Comparison of ENCODE assay signal across 8 cellular contexts in genomic region chr20:2524435-2525272, GRCh38. TPM values are rescaled to one million over a fixed set of nuclear protein-coding genes. Genes with fewer than 3 reads are reported as not detected.
A peak's percentile ranks its signal among the peaks of the same experiment; 100 is the strongest.
DNase-seq lines count a peak whose midpoint lies in the region; ATAC-seq and TF ChIP-seq lines count a peak whose summit lies in the region.

No MANE protein-coding gene starts in this region.

- no peaks in the 10 kb centered on the region for H3K9me3 Mint-ChIP-seq in neural progenitor cell

- peaks cover 14% of the 10 kb centered on the region for H3K27me3 Mint-ChIP-seq in neural progenitor cell (ENCODE audit: insufficient read depth, low read depth)

- H3K9ac ChIP-seq in neural progenitor cell (no peak overlapping the region), stomach smooth muscle (ENCODE audit: low read length in 2 of 2) (peak overlapping the region; percentile 82 to 93)

- H3K4me1 Mint-ChIP-seq in neural progenitor cell, result peaks cover 10% of the 10 kb centered on the region

- peak overlapping the region; percentile 93 for H3K4me2 ChIP-seq in neural progenitor cell

- H3K27ac Mint-ChIP-seq in neural progenitor cell, result peak overlapping the region; percentile 80

- TF ChIP-seq CTCF in RWPE1 (conservative IDR thresholded peaks at IDR 0.05; ENCODE audit: low read depth) (peak; percentile 98), foreskin keratinocyte (conservative IDR thresholded peaks at IDR 0.05) (peak; percentile 91), neural progenitor cell (IDR thresholded peaks at IDR 0.05) (peak; percentile 98)

- H3K27me3 ChIP-seq in foreskin keratinocyte (peaks cover 34% of the 10 kb centered on the region), neural progenitor cell (peaks cover 95% of the 10 kb centered on the region), stomach smooth muscle (ENCODE audit: control insufficient read depth in 1 of 2, insufficient read depth in 2 of 2, low read length in 2 of 2) (peaks cover 0 to 2% of the 10 kb centered on the region in 2 donors)

- H3K36me3 ChIP-seq in neural progenitor cell (no peaks in the 10 kb centered on the region), stomach smooth muscle (ENCODE audit: control insufficient read depth in 2 of 2, insufficient read depth in 2 of 2, low read length in 2 of 2) (no peaks in the 10 kb centered on the region)

- H3K9me3 ChIP-seq in neural progenitor cell (ENCODE audit: low read depth) (no peaks in the 10 kb centered on the region), stomach smooth muscle (ENCODE audit: control insufficient read depth in 2 of 2, low read length in 2 of 2) (no peaks in the 10 kb centered on the region)

- peak overlapping the region; percentile 64 for H3K27ac ChIP-seq in RWPE1
- H3K27ac ChIP-seq in foreskin keratinocyte, result peak overlapping the region; percentile 55
- no peak overlapping the region for H3K27ac ChIP-seq in neural progenitor cell
- peak overlapping the region; percentile 83 for H3K27ac ChIP-seq in stomach smooth muscle (ENCODE audit: low read length)

- H3K36me3 Mint-ChIP-seq in neural progenitor cell, result no peaks in the 10 kb centered on the region

- H3K4me3 ChIP-seq in neural progenitor cell (peak overlapping the region; percentile 89), stomach smooth muscle (ENCODE audit: low read length in 2 of 2) (peak overlapping the region; percentile 83)

- no peaks in the 10 kb centered on the region for H3K79me2 ChIP-seq in neural progenitor cell (ENCODE audit: low read depth)

- DNase-seq in COLO829 (ENCODE audit: low spot score) (peak; percentile 68), Kasumi-1 (lab: John Stamatoyannopoulos, UW) (peak; percentile 70 to 72), RWPE1 (ENCODE audit: low spot score) (peak; percentile 55), activated gamma-delta T cell treated with Interleukin-2 at 50 U/mL for 16 hours (peak; percentile 93), foreskin keratinocyte (peak in 1 of 2 donors; percentile 40), neural progenitor cell (ENCODE audit: low spot score) (peak; percentile 89)

- peak overlapping the region; percentile 92 for H3K4me3 Mint-ChIP-seq in neural progenitor cell

- H4K20me1 ChIP-seq in neural progenitor cell (ENCODE audit: low read depth), result no peaks in the 10 kb centered on the region

- ATAC-seq in GM21381 (IDR thresholded peaks at IDR 0.05; ENCODE audit: unreplicated experiment) (peak; percentile 70), foreskin keratinocyte (peak; percentile 74)

- CTCF ChIA-PET in RWPE1 (lab: Yijun Ruan, JAX), result interaction anchor here (0.5 to 2.3 kb wide), 20 partner anchors 8 to 1340 kb away, joined by 3 to 13 read pairs (median 4); partner anchors contain the start of genes NOP56 and ZNF343

- H2AFZ ChIP-seq in neural progenitor cell (replicated peaks), result peak overlapping the region; percentile 99

- H3F3A ChIP-seq in neural progenitor cell (ENCODE audit: low read depth), result no peaks in the 10 kb centered on the region

- POLR2A ChIA-PET in RWPE1 (lab: Yijun Ruan, JAX; ENCODE audit: low non-redundant PET), result no interaction called here

- H3K4me1 ChIP-seq in foreskin keratinocyte (no peaks in the 10 kb centered on the region), neural progenitor cell (peaks cover 6% of the 10 kb centered on the region), stomach smooth muscle (ENCODE audit: control insufficient read depth, insufficient read depth, low read length) (peaks cover 16% of the 10 kb centered on the region)

RNA-seq across cellular contexts. Expression of gene TMC2, which starts 11.7 kb away (rescaled TPM):
- total RNA-seq in foreskin keratinocyte (not detected in 2 replicates), neural progenitor cell (ENCODE audit: low replicate concordance) (not detected in 2 replicates)
- polyA plus RNA-seq in foreskin keratinocyte, result not detected in 2 replicates

RNA-seq across cellular contexts. Expression of gene ZNF343, which starts 15.9 kb away (rescaled TPM):
- total RNA-seq in foreskin keratinocyte, result 10.4 and 10.7 TPM in 2 replicates
- 4.1 and 5.7 TPM in 2 replicates for polyA plus RNA-seq in foreskin keratinocyte
- total RNA-seq in neural progenitor cell (ENCODE audit: low replicate concordance), result 7.4 and 9.7 TPM in 2 replicates

RNA-seq across cellular contexts. Expression of gene SNRPB, which starts 54.1 kb away (rescaled TPM):
- total RNA-seq in foreskin keratinocyte (357 and 393 TPM in 2 replicates), neural progenitor cell (ENCODE audit: low replicate concordance) (323 and 591 TPM in 2 replicates)
- 576 and 616 TPM in 2 replicates for polyA plus RNA-seq in foreskin keratinocyte
